15 cellular contexts compared by ENCODE assay signal in the genomic region with DNA sequence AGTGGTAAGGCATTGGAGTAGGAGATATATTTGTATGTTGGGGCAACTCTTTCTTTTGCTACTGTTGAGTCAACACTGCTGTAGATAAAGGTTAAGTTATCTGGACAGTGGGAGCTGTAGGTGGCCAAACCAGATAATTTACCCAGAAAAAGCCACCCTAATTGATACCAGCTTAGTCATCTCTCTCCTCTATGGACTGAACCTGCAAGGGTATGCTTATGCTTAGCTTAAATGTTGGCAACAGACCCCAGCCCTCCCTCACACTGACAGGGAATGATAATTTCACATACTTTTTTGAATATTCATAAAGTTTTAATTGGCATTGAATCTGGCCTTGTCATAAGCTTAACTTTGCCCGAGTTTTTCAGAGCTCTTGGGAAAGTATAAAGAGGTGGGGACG.
"Had no signal": no experiment of that assay in that cellular context is flagged by ENCODE, and none has a peak within 500 bp of the region (broad histone marks: within the 10 kb centered on the region; RNA-seq: fewer than 3 reads in every experiment).

No MANE protein-coding gene starts in this region.

- H3K4me3 ChIP-seq: dorsolateral prefrontal cortex, mucosa of descending colon, right atrium auricular region, thyroid gland had no signal

- H3K27ac Mint-ChIP-seq: activated CD8-positive, alpha-beta memory T cell treated with anti-CD3 and anti-CD28 coated beads, Interleukin-2, amount 10 ng/mL, durations not matched to agents 7 days and 5 days; activated naive CD4-positive, alpha-beta T cell treated with anti-CD3 and anti-CD28 coated beads for 36 hours; activated T-helper 2 cell treated with anti-CD3 and anti-CD28 coated beads, Interferon-gamma antibody, Interleukin-2, Interleukin-4, amounts not matched to agents 10 μg/mL and 5 μg/mL and 100 μg/mL, durations not matched to agents 14 hours and 24 hours and 36 hours; naive thymus-derived CD8-positive, alpha-beta T cell; stimulated activated memory B cell treated with anti-CD40 and anti-IgM and Interleukin-4, amounts not matched to agents 10 μg/mL and 1 μg/mL and 100 μg/mL, for 72 hours had no signal

- H3K4me3 Mint-ChIP-seq: activated CD8-positive, alpha-beta memory T cell treated with anti-CD3 and anti-CD28 coated beads, Interleukin-2, amount 10 ng/mL, durations not matched to agents 7 days and 5 days; activated naive CD4-positive, alpha-beta T cell treated with anti-CD3 and anti-CD28 coated beads for 36 hours; naive thymus-derived CD8-positive, alpha-beta T cell; stimulated activated memory B cell treated with anti-CD40 and anti-IgM and Interleukin-4, amounts not matched to agents 10 μg/mL and 1 μg/mL and 100 μg/mL, for 72 hours had no signal

- DNase-seq: activated CD4-positive, alpha-beta T cell treated with anti-CD3 and anti-CD28 coated beads for 1 hour; activated CD4-positive, alpha-beta T cell treated with anti-CD3 and anti-CD28 coated beads, Interleukin-2, amount 50 U/mL, for 4 hours; activated CD8-positive, alpha-beta memory T cell treated with anti-CD3 and anti-CD28 coated beads, Interleukin-2, amount 10 ng/mL, durations not matched to agents 7 days and 5 days; activated naive CD4-positive, alpha-beta T cell treated with anti-CD3 and anti-CD28 coated beads for 36 hours; activated T-cell treated with anti-CD3 and anti-CD28 coated beads, Interleukin-2, amount 50 U/mL, for 1 hour; dorsolateral prefrontal cortex; islet precursor cell; mucosa of descending colon; naive thymus-derived CD8-positive, alpha-beta T cell; stimulated activated CD4-positive, alpha-beta T cell treated with anti-CD3 and anti-CD28 coated beads, Interleukin-2, amount 100 ng/mL, for 48 hours; T1000; thyroid gland had no signal

- H3K9me3 Mint-ChIP-seq: activated naive CD4-positive, alpha-beta T cell treated with anti-CD3 and anti-CD28 coated beads for 36 hours; activated T-helper 2 cell treated with anti-CD3 and anti-CD28 coated beads, Interferon-gamma antibody, Interleukin-2, Interleukin-4, amounts not matched to agents 10 μg/mL and 5 μg/mL and 100 μg/mL, durations not matched to agents 14 hours and 24 hours and 36 hours; naive thymus-derived CD8-positive, alpha-beta T cell; stimulated activated memory B cell treated with anti-CD40 and anti-IgM and Interleukin-4, amounts not matched to agents 10 μg/mL and 1 μg/mL and 100 μg/mL, for 72 hours had no signal

- H3K36me3 ChIP-seq: right atrium auricular region, thyroid gland had no signal

- H3K27me3 ChIP-seq: right atrium auricular region, thyroid gland had no signal

- H3K9me3 ChIP-seq: mucosa of descending colon, right atrium auricular region, thyroid gland had no signal

- ATAC-seq: activated CD8-positive, alpha-beta memory T cell treated with anti-CD3 and anti-CD28 coated beads, Interleukin-2, amount 10 ng/mL, durations not matched to agents 7 days and 5 days; mucosa of descending colon; naive thymus-derived CD8-positive, alpha-beta T cell had no signal

- H3K27ac ChIP-seq: dorsolateral prefrontal cortex, right atrium auricular region, thyroid gland had no signal

- H3K36me3 Mint-ChIP-seq: activated CD8-positive, alpha-beta memory T cell treated with anti-CD3 and anti-CD28 coated beads, Interleukin-2, amount 10 ng/mL, durations not matched to agents 7 days and 5 days; naive thymus-derived CD8-positive, alpha-beta T cell; stimulated activated memory B cell treated with anti-CD40 and anti-IgM and Interleukin-4, amounts not matched to agents 10 μg/mL and 1 μg/mL and 100 μg/mL, for 72 hours had no signal
